19 cellular contexts compared by ENCODE assay signal in genomic region chr10:77176224-77176623, GRCh38.
A peak's percentile ranks its signal among the peaks of the same experiment; 100 is the strongest.
DNase-seq lines count a peak whose midpoint lies in the region; ATAC-seq and TF ChIP-seq lines count a peak whose summit lies in the region.
"Had no signal": no experiment of that assay in that cellular context is flagged by ENCODE, and none has a peak within 500 bp of the region (broad histone marks: within the 10 kb centered on the region; RNA-seq: fewer than 3 reads in every experiment).

No MANE protein-coding gene starts in this region.

- H3K9ac ChIP-seq in BLaER1 (no peak overlapping the region), muscle layer of colon (ENCODE audit: low read length) (no peak overlapping the region)

- H3K9me3 Mint-ChIP-seq in effector memory CD8-positive, alpha-beta T cell: no peaks in the 10 kb centered on the region
- H3K9me3 Mint-ChIP-seq: IgD-negative memory B cell had no signal

- no peak for TF ChIP-seq RAD21 in Ishikawa (IDR thresholded peaks at IDR 0.05; ENCODE audit: low read depth)

- H4K20me1 ChIP-seq in BLaER1: no peaks in the 10 kb centered on the region

- ATAC-seq in heart right ventricle (no peak), GM21423 (IDR thresholded peaks at IDR 0.05; ENCODE audit: unreplicated experiment) (no peak)
- no peak for ATAC-seq in effector memory CD8-positive, alpha-beta T cell (replicated peaks)
- ATAC-seq: PC-3 had no signal

- 79 to 85% methylated on average over 3 of the region's 3 CpGs for WGBS in heart right ventricle, 2 donors

- DNase-seq in NB4 (ENCODE audit: low read depth) (peak; percentile 92), NCI-H748 (lab: John Stamatoyannopoulos, UW; ENCODE audit: unreplicated experiment) (no peak), heart right ventricle (no peak)
- DNase-seq in effector memory CD8-positive, alpha-beta T cell: no peak
- DNase-seq: C1 segment of cervical spinal cord; DMS79 treated with DMSO at 0.1 percent for 48 hours; NCI-H1105 treated with DMSO at 0.1 percent for 48 hours; NCI-H1694 treated with DMSO at 0.1 percent for 48 hours; NCI-H2107; NCI-H345; NCI-H526 treated with DMSO at 0.1 percent for 48 hours; NK-92 treated with Interleukin-12 subunit alpha and Interleukin-12 subunit beta, amount 100 ng/mL, for 24 hours; PC-3 had no signal

- H3K27ac ChIP-seq in BLaER1: no peak overlapping the region
- H3K27ac ChIP-seq in muscle layer of colon (ENCODE audit: low read depth, low read length): peak overlapping the region; percentile 38
- H3K27ac ChIP-seq in heart right ventricle: no peak overlapping the region
- H3K27ac ChIP-seq: RWPE1 had no signal

- H3K9me3 ChIP-seq in BLaER1 (no peaks in the 10 kb centered on the region), muscle layer of colon (ENCODE audit: low read length) (no peaks in the 10 kb centered on the region), heart right ventricle (no peaks in the 10 kb centered on the region)

- no peak for TF ChIP-seq POLR2A in NB4 (IDR thresholded peaks at IDR 0.05; ENCODE audit: extremely low read depth, insufficient read length)

- H3K4me2 ChIP-seq in BLaER1: peak overlapping the region; percentile 33

- peaks cover 26% of the 10 kb centered on the region for H3K4me1 ChIP-seq in BLaER1
- peaks cover 60% of the 10 kb centered on the region for H3K4me1 ChIP-seq in muscle layer of colon (ENCODE audit: insufficient read depth, low read length)
- peaks cover 0 to 6% (median 0%) of the 10 kb centered on the region in 9 donors for H3K4me1 ChIP-seq in heart right ventricle

- H3K27me3 ChIP-seq in BLaER1 (no peaks in the 10 kb centered on the region), muscle layer of colon (ENCODE audit: control insufficient read depth in 1 of 2, insufficient read depth in 2 of 2, low read length in 2 of 2) (no peaks in the 10 kb centered on the region), heart right ventricle (peaks cover 0 to 39% (median 13%) of the 10 kb centered on the region in 7 donors)

- TF ChIP-seq CTCF in NB4 (IDR thresholded peaks at IDR 0.05; ENCODE audit: low read depth, low read length) (no peak), heart right ventricle (IDR thresholded peaks at IDR 0.05) (no peak)

- H3K4me1 Mint-ChIP-seq in effector memory CD8-positive, alpha-beta T cell (ENCODE audit: low read depth in 2 of 2): no peaks in the 10 kb centered on the region

- TF ChIP-seq EP300 in Ishikawa (IDR thresholded peaks at IDR 0.05; ENCODE audit: borderline replicate concordance): no peak

- H3K27ac Mint-ChIP-seq in effector memory CD8-positive, alpha-beta T cell: no peak overlapping the region
- H3K27ac Mint-ChIP-seq: IgD-negative memory B cell had no signal

- no peak overlapping the region for H3K4me3 Mint-ChIP-seq in effector memory CD8-positive, alpha-beta T cell

- intact Hi-C loops in heart right ventricle (cut with DNase I): loop anchor here in 7 of 10 donors (5.0 to 10.0 kb wide), 4 partner anchors 209 to 466 kb away; no protein-coding TSS in a partner anchor

- H3K27me3 Mint-ChIP-seq in effector memory CD8-positive, alpha-beta T cell: peaks cover 42 to 44% of the 10 kb centered on the region in 2 donors

- H3K4me3 ChIP-seq in BLaER1 (no peak overlapping the region), NB4 (ENCODE audit: low read depth, low read length) (no peak overlapping the region), muscle layer of colon (ENCODE audit: low read depth in 1 of 2, low read length in 2 of 2) (no peak overlapping the region), heart right ventricle (no peak overlapping the region)

- H3K36me3 Mint-ChIP-seq in effector memory CD8-positive, alpha-beta T cell (ENCODE audit: insufficient read depth): no peaks in the 10 kb centered on the region
- H3K36me3 Mint-ChIP-seq: IgD-negative memory B cell had no signal

- no peaks in the 10 kb centered on the region for H3K36me3 ChIP-seq in BLaER1
- peaks cover 4% of the 10 kb centered on the region for H3K36me3 ChIP-seq in muscle layer of colon (ENCODE audit: insufficient read depth, low read length)
- no peaks in the 10 kb centered on the region for H3K36me3 ChIP-seq in heart right ventricle

TF ChIP-seq in Ishikawa, 13 proteins besides CTCF, POLR2A, EP300 and RAD21:
- TF ChIP-seq USF1 (IDR thresholded peaks at IDR 0.05) (no peak), CEBPB (IDR thresholded peaks at IDR 0.05) (0 out of 2 replicates have a peak, but pooled peaks have one; percentile 47)
TF ChIP-seq in Ishikawa: peak in this region for 1.
